1 cellular context compared by ENCODE assay signal in the genomic region with DNA sequence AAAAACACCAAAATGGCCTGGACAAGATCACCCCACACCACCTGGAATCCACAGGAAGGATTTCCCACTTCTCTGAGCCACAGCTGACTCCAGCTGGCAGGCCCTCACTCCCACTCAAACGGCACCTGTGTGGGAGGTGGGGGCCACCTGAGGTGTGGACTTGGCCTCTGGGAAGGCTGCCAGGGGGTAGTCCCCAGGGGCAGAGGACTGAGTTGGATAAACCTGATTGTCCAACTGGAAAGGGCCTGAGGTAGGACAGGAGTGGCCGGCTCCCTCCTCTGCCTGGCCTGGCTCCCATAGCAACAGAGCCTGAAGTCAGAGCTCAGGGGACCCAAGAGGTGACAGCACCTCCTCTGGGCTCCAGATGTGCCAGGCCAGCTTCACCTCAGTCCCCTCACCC.
TF ChIP-seq lines count a peak whose summit lies in the region.

No MANE protein-coding gene starts in this region.

TF ChIP-seq in HepG2, 621 proteins besides CTCF, POLR2A, EP300 and RAD21 (continued from another document):
- TF ChIP-seq, protein P1, sequence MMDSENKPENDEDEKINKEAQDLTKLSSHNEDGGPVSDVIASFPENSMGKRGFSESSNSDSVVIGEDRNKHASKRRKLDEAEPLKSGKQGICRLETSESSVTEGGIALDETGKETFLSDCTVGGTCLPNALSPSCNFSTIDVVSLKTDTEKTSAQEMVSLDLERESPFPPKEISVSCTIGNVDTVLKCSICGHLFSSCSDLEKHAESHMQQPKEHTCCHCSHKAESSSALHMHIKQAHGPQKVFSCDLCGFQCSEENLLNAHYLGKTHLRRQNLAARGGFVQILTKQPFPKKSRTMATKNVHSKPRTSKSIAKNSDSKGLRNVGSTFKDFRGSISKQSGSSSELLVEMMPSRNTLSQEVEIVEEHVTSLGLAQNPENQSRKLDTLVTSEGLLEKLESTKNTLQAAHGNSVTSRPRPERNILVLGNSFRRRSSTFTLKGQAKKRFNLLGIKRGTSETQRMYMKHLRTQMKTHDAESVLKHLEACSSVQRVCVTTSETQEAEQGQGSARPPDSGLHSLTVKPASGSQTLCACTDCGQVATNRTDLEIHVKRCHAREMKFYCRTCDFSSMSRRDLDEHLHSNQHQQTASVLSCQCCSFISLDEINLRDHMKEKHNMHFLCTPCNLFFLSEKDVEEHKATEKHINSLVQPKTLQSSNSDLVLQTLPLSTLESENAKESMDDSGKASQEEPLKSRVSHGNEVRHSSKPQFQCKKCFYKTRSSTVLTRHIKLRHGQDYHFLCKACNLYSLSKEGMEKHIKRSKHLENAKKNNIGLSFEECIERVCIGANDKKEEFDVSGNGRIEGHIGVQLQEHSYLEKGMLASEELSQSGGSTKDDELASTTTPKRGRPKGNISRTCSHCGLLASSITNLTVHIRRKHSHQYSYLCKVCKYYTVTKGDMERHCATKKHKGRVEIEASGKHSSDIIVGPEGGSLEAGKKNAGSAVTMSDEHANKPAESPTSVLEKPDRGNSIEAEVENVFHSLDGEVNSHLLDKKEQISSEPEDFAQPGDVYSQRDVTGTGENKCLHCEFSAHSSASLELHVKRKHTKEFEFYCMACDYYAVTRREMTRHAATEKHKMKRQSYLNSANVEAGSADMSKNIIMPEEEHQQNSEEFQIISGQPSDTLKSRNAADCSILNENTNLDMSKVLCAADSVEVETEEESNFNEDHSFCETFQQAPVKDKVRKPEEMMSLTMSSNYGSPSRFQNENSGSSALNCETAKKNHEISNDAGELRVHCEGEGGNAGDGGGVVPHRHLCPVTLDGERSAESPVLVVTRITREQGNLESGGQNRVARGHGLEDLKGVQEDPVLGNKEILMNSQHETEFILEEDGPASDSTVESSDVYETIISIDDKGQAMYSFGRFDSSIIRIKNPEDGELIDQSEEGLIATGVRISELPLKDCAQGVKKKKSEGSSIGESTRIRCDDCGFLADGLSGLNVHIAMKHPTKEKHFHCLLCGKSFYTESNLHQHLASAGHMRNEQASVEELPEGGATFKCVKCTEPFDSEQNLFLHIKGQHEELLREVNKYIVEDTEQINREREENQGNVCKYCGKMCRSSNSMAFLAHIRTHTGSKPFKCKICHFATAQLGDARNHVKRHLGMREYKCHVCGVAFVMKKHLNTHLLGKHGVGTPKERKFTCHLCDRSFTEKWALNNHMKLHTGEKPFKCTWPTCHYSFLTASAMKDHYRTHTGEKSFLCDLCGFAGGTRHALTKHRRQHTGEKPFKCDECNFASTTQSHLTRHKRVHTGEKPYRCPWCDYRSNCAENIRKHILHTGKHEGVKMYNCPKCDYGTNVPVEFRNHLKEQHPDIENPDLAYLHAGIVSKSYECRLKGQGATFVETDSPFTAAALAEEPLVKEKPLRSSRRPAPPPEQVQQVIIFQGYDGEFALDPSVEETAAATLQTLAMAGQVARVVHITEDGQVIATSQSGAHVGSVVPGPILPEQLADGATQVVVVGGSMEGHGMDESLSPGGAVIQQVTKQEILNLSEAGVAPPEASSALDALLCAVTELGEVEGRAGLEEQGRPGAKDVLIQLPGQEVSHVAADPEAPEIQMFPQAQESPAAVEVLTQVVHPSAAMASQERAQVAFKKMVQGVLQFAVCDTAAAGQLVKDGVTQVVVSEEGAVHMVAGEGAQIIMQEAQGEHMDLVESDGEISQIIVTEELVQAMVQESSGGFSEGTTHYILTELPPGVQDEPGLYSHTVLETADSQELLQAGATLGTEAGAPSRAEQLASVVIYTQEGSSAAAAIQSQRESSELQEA (CRISPR knock-in tag; IDR thresholded peaks at IDR 0.05; ENCODE audit: not compliant biosample characterization) = no peak
- TF ChIP-seq CBX1 (IDR thresholded peaks at IDR 0.05; ENCODE audit: low read depth) = no peak
- no peak for TF ChIP-seq ZNF564 (CRISPR knock-in tag; IDR thresholded peaks at IDR 0.05)
- no peak for TF ChIP-seq RBM22 (optimal IDR thresholded peaks at IDR 0.05; ENCODE audit: low read length)
- TF ChIP-seq, protein P2, sequence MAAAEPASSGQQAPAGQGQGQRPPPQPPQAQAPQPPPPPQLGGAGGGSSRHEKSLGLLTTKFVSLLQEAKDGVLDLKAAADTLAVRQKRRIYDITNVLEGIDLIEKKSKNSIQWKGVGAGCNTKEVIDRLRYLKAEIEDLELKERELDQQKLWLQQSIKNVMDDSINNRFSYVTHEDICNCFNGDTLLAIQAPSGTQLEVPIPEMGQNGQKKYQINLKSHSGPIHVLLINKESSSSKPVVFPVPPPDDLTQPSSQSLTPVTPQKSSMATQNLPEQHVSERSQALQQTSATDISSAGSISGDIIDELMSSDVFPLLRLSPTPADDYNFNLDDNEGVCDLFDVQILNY (CRISPR knock-in tag; conservative IDR thresholded peaks at IDR 0.05) = no peak
- TF ChIP-seq POGZ (CRISPR knock-in tag; IDR thresholded peaks at IDR 0.05) = no peak
- no peak for TF ChIP-seq RBAK (CRISPR knock-in tag; IDR thresholded peaks at IDR 0.05)
